In the genomic region with DNA sequence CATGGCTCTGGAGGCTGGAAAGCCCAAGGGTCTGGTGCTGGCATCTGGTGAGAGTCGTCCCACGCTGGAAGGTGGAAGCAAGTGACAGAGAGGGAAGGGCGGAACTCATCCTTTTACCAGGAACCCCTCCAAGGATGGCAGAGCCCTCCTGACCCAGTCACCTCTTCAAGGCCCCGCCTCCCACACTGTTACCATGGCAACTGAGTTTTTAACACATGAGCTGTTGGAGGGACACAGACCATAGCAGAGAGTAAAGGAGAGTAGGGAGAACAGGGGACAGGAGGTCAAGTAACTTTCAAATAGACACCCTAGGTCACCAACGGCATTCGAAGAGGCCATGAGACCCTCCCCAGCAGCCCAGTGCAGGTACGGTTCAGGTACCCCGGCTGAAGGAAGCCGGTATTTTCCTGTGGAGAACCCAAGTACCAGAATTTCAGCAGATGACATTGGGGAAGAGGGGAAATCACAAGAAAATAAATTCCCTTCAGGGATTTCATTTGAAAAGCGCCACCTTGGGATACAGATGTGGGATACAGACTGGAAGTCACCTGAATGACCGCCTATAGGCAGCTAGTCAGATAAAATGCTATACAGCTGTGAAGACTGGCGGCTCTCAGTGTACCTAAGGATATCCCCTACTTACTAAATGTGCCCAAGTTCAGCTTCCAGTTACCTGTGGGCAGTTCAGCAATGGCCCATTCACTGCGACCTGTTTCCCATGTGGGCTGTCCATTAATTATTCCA, we compare ENCODE assay signal across 14 cellular contexts. TPM values are rescaled to one million over a fixed set of nuclear protein-coding genes. Genes with fewer than 3 reads are reported as not detected.
DNase-seq lines count a peak whose midpoint lies in the region; ATAC-seq and TF ChIP-seq lines count a peak whose summit lies in the region.
"Had no signal": no experiment of that assay in that cellular context is flagged by ENCODE, and none has a peak within 500 bp of the region (broad histone marks: within the 10 kb centered on the region; RNA-seq: fewer than 3 reads in every experiment).

No MANE protein-coding gene starts in this region.

- H3K4me3 ChIP-seq in GM12864 (ENCODE audit: low read depth, low read length): no peak overlapping the region
- H3K4me3 ChIP-seq in Peyer's patch: no peak overlapping the region
- H3K4me3 ChIP-seq: SJSA1 had no signal

- no peaks in the 10 kb centered on the region for H3K9me3 ChIP-seq in Peyer's patch
- H3K9me3 ChIP-seq: SJSA1 had no signal

- H3K4me3 Mint-ChIP-seq in WTC11: no peak overlapping the region
- H3K4me3 Mint-ChIP-seq: type B pancreatic cell had no signal

- TF ChIP-seq CTCF in GM12864 (IDR thresholded peaks at IDR 0.05; ENCODE audit: low read depth, low read length, missing control alignments) (peak; percentile 31), WTC11 (IDR thresholded peaks at IDR 0.05) (no peak), Peyer's patch (IDR thresholded peaks at IDR 0.05) (peak in 1 of 6 experiments; percentile 8)

- peaks cover 0 to 9% (median 0%) of the 10 kb centered on the region in 4 donors for H3K4me1 ChIP-seq in Peyer's patch

- TF ChIP-seq POLR2A in Peyer's patch (IDR thresholded peaks at IDR 0.05): no peak

- no peaks in the 10 kb centered on the region for H3K36me3 ChIP-seq in Peyer's patch
- H3K36me3 ChIP-seq: SJSA1 had no signal

- no peaks in the 10 kb centered on the region for H3K9me3 Mint-ChIP-seq in WTC11
- H3K9me3 Mint-ChIP-seq: type B pancreatic cell had no signal

- intact Hi-C loops in head of caudate nucleus (cut with DNase I): loop anchor here (5.0 kb wide), 1 partner anchor 116 kb away; no protein-coding TSS in a partner anchor

- POLR2A ChIA-PET in WTC11 (lab: Charles Lee): no interaction called here

- no peak overlapping the region for H3K27ac Mint-ChIP-seq in WTC11
- H3K27ac Mint-ChIP-seq: progenitor cell of endocrine pancreas, type B pancreatic cell had no signal

- H3K27me3 Mint-ChIP-seq in WTC11 (ENCODE audit: low read depth): peaks cover 16% of the 10 kb centered on the region

- ATAC-seq in WTC11: peak; percentile 80

- peaks cover 20% of the 10 kb centered on the region for H3K4me1 Mint-ChIP-seq in WTC11

- H3K27ac ChIP-seq in Peyer's patch: no peak overlapping the region
- H3K27ac ChIP-seq: SJSA1 had no signal

- DNase-seq in GM12864 (ENCODE audit: low read depth): no peak
- DNase-seq in HuH-7 (ENCODE audit: low spot score): peak; percentile 62
- DNase-seq in WTC11 (ENCODE audit: low spot score): peak; percentile 75
- peak; percentile 70 for DNase-seq in left kidney (ENCODE audit: low read depth, low spot score)
- DNase-seq in activated CD8-positive, alpha-beta memory T cell treated with anti-CD3 and anti-CD28 coated beads for 24 hours: no peak
- DNase-seq in head of caudate nucleus: no peak
- DNase-seq in stimulated activated naive CD4-positive, alpha-beta T cell (lab: John Stamatoyannopoulos, UW): no peak
- DNase-seq in Peyer's patch: no peak
- DNase-seq: cortex of kidney; MV-4-11; stimulated activated CD8-positive, alpha-beta memory T cell treated with anti-CD3 and anti-CD28 coated beads, Interleukin-4, amount 100 ng/mL, for 48 hours had no signal

- H3K27me3 ChIP-seq in Peyer's patch: no peaks in the 10 kb centered on the region
- H3K27me3 ChIP-seq: SJSA1 had no signal

- CTCF ChIA-PET in WTC11 (lab: Charles Lee): interaction anchor here (0.7 to 2.1 kb wide), 11 partner anchors 8 to 299 kb away, joined by 3 to 15 read pairs (median 5); a partner anchor contains a TSS

- H3K36me3 Mint-ChIP-seq in WTC11: no peaks in the 10 kb centered on the region
- H3K36me3 Mint-ChIP-seq: type B pancreatic cell had no signal

TF ChIP-seq in WTC11, 78 proteins besides CTCF, POLR2A, EP300 and RAD21:
- no peak for TF ChIP-seq NR1H2 (CRISPR knock-in tag; IDR thresholded peaks at IDR 0.05)
- no peak for TF ChIP-seq ZNF263 (CRISPR knock-in tag; IDR thresholded peaks at IDR 0.05; ENCODE audit: low read depth)
- TF ChIP-seq, protein P1, sequence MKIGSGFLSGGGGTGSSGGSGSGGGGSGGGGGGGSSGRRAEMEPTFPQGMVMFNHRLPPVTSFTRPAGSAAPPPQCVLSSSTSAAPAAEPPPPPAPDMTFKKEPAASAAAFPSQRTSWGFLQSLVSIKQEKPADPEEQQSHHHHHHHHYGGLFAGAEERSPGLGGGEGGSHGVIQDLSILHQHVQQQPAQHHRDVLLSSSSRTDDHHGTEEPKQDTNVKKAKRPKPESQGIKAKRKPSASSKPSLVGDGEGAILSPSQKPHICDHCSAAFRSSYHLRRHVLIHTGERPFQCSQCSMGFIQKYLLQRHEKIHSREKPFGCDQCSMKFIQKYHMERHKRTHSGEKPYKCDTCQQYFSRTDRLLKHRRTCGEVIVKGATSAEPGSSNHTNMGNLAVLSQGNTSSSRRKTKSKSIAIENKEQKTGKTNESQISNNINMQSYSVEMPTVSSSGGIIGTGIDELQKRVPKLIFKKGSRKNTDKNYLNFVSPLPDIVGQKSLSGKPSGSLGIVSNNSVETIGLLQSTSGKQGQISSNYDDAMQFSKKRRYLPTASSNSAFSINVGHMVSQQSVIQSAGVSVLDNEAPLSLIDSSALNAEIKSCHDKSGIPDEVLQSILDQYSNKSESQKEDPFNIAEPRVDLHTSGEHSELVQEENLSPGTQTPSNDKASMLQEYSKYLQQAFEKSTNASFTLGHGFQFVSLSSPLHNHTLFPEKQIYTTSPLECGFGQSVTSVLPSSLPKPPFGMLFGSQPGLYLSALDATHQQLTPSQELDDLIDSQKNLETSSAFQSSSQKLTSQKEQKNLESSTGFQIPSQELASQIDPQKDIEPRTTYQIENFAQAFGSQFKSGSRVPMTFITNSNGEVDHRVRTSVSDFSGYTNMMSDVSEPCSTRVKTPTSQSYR (CRISPR knock-in tag; IDR thresholded peaks at IDR 0.05): no peak
- TF ChIP-seq SP1 (CRISPR knock-in tag; conservative IDR thresholded peaks at IDR 0.05): no peak
- TF ChIP-seq ZNF416 (CRISPR knock-in tag; IDR thresholded peaks at IDR 0.05): no peak

RNA-seq across cellular contexts. Expression of a gene that starts 8.0 kb away (rescaled TPM):
- total RNA-seq in WTC11 (2021): 0.59 to 0.64 TPM (median 0.60 TPM) in 3 replicates
- 1 to 10 TPM in 2 of 4 donors, not detected in 2; 2.4 to 3.9 TPM for total RNA-seq in Peyer's patch

Comparison
In these comparisons a context has a peak if more than half of its experiments do, and no peak if none do; other contexts are left out.
1. DNase-seq: peak in HuH-7 (single experiment), WTC11 (single experiment) and left kidney (single experiment); none in GM12864 (single experiment), activated CD8-positive, alpha-beta memory T cell treated with anti-CD3 and anti-CD28 coated beads for 24 hours (single experiment), head of caudate nucleus (0 of 42), stimulated activated naive CD4-positive, alpha-beta T cell (0 of 6) and Peyer's patch (0 of 3).